In the genomic region with DNA sequence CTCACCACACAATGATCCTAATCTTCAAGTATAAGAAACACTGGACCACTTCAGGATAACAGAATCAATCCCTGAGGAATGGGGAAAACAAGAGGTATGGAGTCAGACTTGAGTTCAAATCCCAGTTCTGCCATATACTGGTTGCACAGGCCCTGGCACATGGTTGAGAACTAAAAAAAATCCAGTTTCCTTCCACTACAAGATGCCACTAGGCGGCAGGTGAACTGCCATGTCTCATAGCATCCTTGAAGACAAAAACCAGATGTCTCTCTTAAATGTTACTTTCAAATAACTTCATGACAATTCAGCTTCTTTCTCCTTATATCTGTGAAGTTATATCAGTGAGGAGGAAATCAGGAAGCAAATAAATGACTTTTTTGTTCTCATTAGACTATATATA, we compare ENCODE assay signal across 25 cellular contexts. TPM values are rescaled to one million over a fixed set of nuclear protein-coding genes. Genes with fewer than 3 reads are reported as not detected.
"Had no signal": no experiment of that assay in that cellular context is flagged by ENCODE, and none has a peak within 500 bp of the region (broad histone marks: within the 10 kb centered on the region; RNA-seq: fewer than 3 reads in every experiment).

No MANE protein-coding gene starts in this region.

- H3K4me1 Mint-ChIP-seq: activated CD8-positive, alpha-beta memory T cell treated with anti-CD3 and anti-CD28 coated beads, Interleukin-2, amount 10 ng/mL, durations not matched to agents 7 days and 5 days; brain had no signal

- H3K4me3 ChIP-seq: esophagus muscularis mucosa, gastrocnemius medialis, spleen, thoracic aorta, vagina had no signal

- H3K27ac ChIP-seq: esophagus muscularis mucosa, gastrocnemius medialis, spleen, thoracic aorta, vagina had no signal

- H3K36me3 ChIP-seq: esophagus muscularis mucosa, gastrocnemius medialis, thoracic aorta, vagina had no signal

- ATAC-seq: gastrocnemius medialis, left ventricle myocardium superior had no signal

- H3K27me3 ChIP-seq: esophagus muscularis mucosa, gastrocnemius medialis, spleen, vagina had no signal

- H3K27ac Mint-ChIP-seq: activated CD4-positive, alpha-beta T cell treated with anti-CD3 and anti-CD28 coated beads, Interleukin-2, amount 10 ng/mL, durations not matched to agents 7 days and 5 days; activated CD8-positive, alpha-beta memory T cell treated with anti-CD3 and anti-CD28 coated beads, Interleukin-2, amount 10 ng/mL, durations not matched to agents 7 days and 5 days; activated CD8-positive, alpha-beta T cell treated with anti-CD3 and anti-CD28 coated beads for 36 hours; activated naive CD4-positive, alpha-beta T cell treated with anti-CD3 and anti-CD28 coated beads, Interleukin-2, amount 50 U/mL, for 72 hours; activated T-helper 1 cell treated with anti-CD3 and anti-CD28 coated beads, Interleukin-12 subunit alpha, Interleukin-12 subunit beta, Interleukin-2, Interleukin-4 antibody, amounts not matched to agents 30 ng/mL and 10 ng/mL and 1 ng/mL, durations not matched to agents 14 hours and 24 hours and 36 hours; dendritic cell treated with granulocyte-macrophage colony-stimulating factor and Interleukin-4, amounts not matched to agents 40 ng/mL and 50 ng/mL, for 4 days; natural killer cell treated with Interleukin-12 subunit alpha and Interleukin-12 subunit beta and Interleukin-15 and Interleukin-18, amount 100 ng/mL, for 72 hours; progenitor cell of endocrine pancreas; type B pancreatic cell had no signal

- H3K36me3 Mint-ChIP-seq: natural killer cell treated with Interleukin-12 subunit alpha and Interleukin-12 subunit beta and Interleukin-15 and Interleukin-18, amount 100 ng/mL, for 72 hours had no signal

- DNase-seq: activated CD4-positive, alpha-beta T cell treated with anti-CD3 and anti-CD28 coated beads, Interleukin-2, amount 10 ng/mL, durations not matched to agents 7 days and 5 days; activated CD8-positive, alpha-beta memory T cell treated with anti-CD3 and anti-CD28 coated beads, Interleukin-2, amount 10 ng/mL, durations not matched to agents 7 days and 5 days; activated gamma-delta T cell; activated T-cell treated with anti-CD3 and anti-CD28 coated beads for 4 hours; aorta; caudate nucleus; effector CD4-positive, alpha-beta T cell; gastrocnemius medialis; hypothalamus; left ventricle myocardium superior; midbrain; spleen; stimulated activated CD4-positive, alpha-beta T cell treated with anti-CD3 and anti-CD28 coated beads, Interleukin-4, amount 100 ng/mL, for 24 hours; stimulated activated naive CD4-positive, alpha-beta T cell treated with Interleukin-2 at 50 U/mL for 16 hours had no signal

- H3K27me3 Mint-ChIP-seq: activated CD4-positive, alpha-beta T cell treated with anti-CD3 and anti-CD28 coated beads, Interleukin-2, amount 10 ng/mL, durations not matched to agents 7 days and 5 days; activated CD8-positive, alpha-beta memory T cell treated with anti-CD3 and anti-CD28 coated beads, Interleukin-2, amount 10 ng/mL, durations not matched to agents 7 days and 5 days; activated CD8-positive, alpha-beta T cell treated with anti-CD3 and anti-CD28 coated beads for 36 hours; brain; dendritic cell treated with granulocyte-macrophage colony-stimulating factor and Interleukin-4, amounts not matched to agents 40 ng/mL and 50 ng/mL, for 4 days; natural killer cell treated with Interleukin-12 subunit alpha and Interleukin-12 subunit beta and Interleukin-15 and Interleukin-18, amount 100 ng/mL, for 72 hours; progenitor cell of endocrine pancreas; type B pancreatic cell had no signal

- H3K9me3 Mint-ChIP-seq: activated CD8-positive, alpha-beta T cell treated with anti-CD3 and anti-CD28 coated beads for 36 hours; activated naive CD4-positive, alpha-beta T cell treated with anti-CD3 and anti-CD28 coated beads, Interleukin-2, amount 50 U/mL, for 72 hours; activated T-helper 1 cell treated with anti-CD3 and anti-CD28 coated beads, Interleukin-12 subunit alpha, Interleukin-12 subunit beta, Interleukin-2, Interleukin-4 antibody, amounts not matched to agents 30 ng/mL and 10 ng/mL and 1 ng/mL, durations not matched to agents 14 hours and 24 hours and 36 hours; dendritic cell treated with granulocyte-macrophage colony-stimulating factor and Interleukin-4, amounts not matched to agents 40 ng/mL and 50 ng/mL, for 4 days; natural killer cell treated with Interleukin-12 subunit alpha and Interleukin-12 subunit beta and Interleukin-15 and Interleukin-18, amount 100 ng/mL, for 72 hours; type B pancreatic cell had no signal

- H3K9me3 ChIP-seq: esophagus muscularis mucosa, gastrocnemius medialis, spleen, thoracic aorta, vagina had no signal

- H3K4me1 ChIP-seq: esophagus muscularis mucosa, gastrocnemius medialis, spleen, vagina had no signal

- H3K4me3 Mint-ChIP-seq: activated CD4-positive, alpha-beta T cell treated with anti-CD3 and anti-CD28 coated beads, Interleukin-2, amount 10 ng/mL, durations not matched to agents 7 days and 5 days; activated CD8-positive, alpha-beta memory T cell treated with anti-CD3 and anti-CD28 coated beads, Interleukin-2, amount 10 ng/mL, durations not matched to agents 7 days and 5 days; activated CD8-positive, alpha-beta T cell treated with anti-CD3 and anti-CD28 coated beads for 36 hours; activated T-helper 1 cell treated with anti-CD3 and anti-CD28 coated beads, Interleukin-12 subunit alpha, Interleukin-12 subunit beta, Interleukin-2, Interleukin-4 antibody, amounts not matched to agents 30 ng/mL and 10 ng/mL and 1 ng/mL, durations not matched to agents 14 hours and 24 hours and 36 hours; brain; dendritic cell treated with granulocyte-macrophage colony-stimulating factor and Interleukin-4, amounts not matched to agents 40 ng/mL and 50 ng/mL, for 4 days; natural killer cell treated with Interleukin-12 subunit alpha and Interleukin-12 subunit beta and Interleukin-15 and Interleukin-18, amount 100 ng/mL, for 72 hours; type B pancreatic cell had no signal

RNA-seq across cellular contexts. Expression of a gene that starts 11.0 kb away (rescaled TPM):
- total RNA-seq: thoracic aorta had no signal
